ENCODE assay signal across 11 cellular contexts in the genomic region with DNA sequence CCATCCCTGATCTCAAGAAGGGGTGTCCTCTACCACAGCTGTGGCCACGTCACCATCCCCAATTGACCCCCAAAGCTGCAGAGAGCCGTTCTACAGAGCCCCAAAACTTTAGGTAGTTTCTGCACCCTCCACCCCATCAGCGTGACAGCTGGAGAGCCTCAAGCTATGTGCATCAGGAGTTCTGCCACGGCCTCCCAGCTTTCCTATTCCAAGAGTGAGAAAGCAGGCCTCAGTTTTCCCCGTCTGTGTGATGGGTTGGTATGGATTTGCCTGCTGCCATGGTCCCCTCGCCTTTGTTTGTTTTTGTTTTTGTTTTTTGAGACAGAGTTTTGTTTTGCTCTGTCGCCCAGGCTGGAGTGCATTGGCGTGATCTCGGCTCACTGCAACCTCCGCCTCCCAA. TPM values are rescaled to one million over a fixed set of nuclear protein-coding genes. Genes with fewer than 3 reads are reported as not detected.
DNase-seq lines count a peak whose midpoint lies in the region; ATAC-seq and TF ChIP-seq lines count a peak whose summit lies in the region.
"Had no signal": no experiment of that assay in that cellular context is flagged by ENCODE, and none has a peak within 500 bp of the region (broad histone marks: within the 10 kb centered on the region; RNA-seq: fewer than 3 reads in every experiment).

No MANE protein-coding gene starts in this region.

- TF ChIP-seq CTCF in left ventricle myocardium inferior (IDR thresholded peaks at IDR 0.05; ENCODE audit: borderline replicate concordance) (no peak), mammary epithelial cell (conservative IDR thresholded peaks at IDR 0.05 in 1 of 2, IDR thresholded peaks at IDR 0.05 in 1 of 2; ENCODE audit: extremely low read depth in 1 of 2, insufficient read depth in 1 of 2, low read depth in 1 of 2, low read length in 2 of 2) (no peak), vagina (IDR thresholded peaks at IDR 0.05) (no peak)

- peak overlapping the region; percentile 84 for H3K4me2 ChIP-seq in mammary epithelial cell (ENCODE audit: insufficient read depth, low read depth, low read length)

- no peaks in the 10 kb centered on the region for H4K20me1 ChIP-seq in mammary epithelial cell (ENCODE audit: insufficient read depth, low read length)

- dilution Hi-C loops in mammary epithelial cell (cut with HindIII; ENCODE audit: low sequenced_read_pairs) = no loop called here

- H3K36me3 ChIP-seq in left ventricle myocardium inferior (peaks cover 32% of the 10 kb centered on the region), mammary epithelial cell (ENCODE audit: insufficient read depth, low read length) (no peaks in the 10 kb centered on the region), muscle layer of duodenum (ENCODE audit: control insufficient read depth in 1 of 2, insufficient read depth in 2 of 2, low read length in 2 of 2) (peaks cover 8 to 24% of the 10 kb centered on the region in 2 donors), vagina (peaks cover 0 to 6% of the 10 kb centered on the region in 2 donors)

- DNase-seq in left ventricle myocardium inferior (no peak), cardiac septum (ENCODE audit: low spot score) (no peak), mammary epithelial cell (no peak), vagina (ENCODE audit: extremely low spot score in 2 of 2) (no peak), RKO (ENCODE audit: low spot score) (no peak)
- DNase-seq: activated CD4-positive, CD25-positive, alpha-beta regulatory T cell; DMS79 treated with DMSO at 0.1 percent for 48 hours had no signal

- peaks cover 27% of the 10 kb centered on the region for H3K79me2 ChIP-seq in mammary epithelial cell (ENCODE audit: insufficient read depth, low read length)

- no peak overlapping the region for H2AFZ ChIP-seq in mammary epithelial cell (ENCODE audit: low read depth, low read length)

- peak overlapping the region; percentile 98 for H3K27ac ChIP-seq in left ventricle myocardium inferior (replicated peaks)
- H3K27ac ChIP-seq in mammary epithelial cell (ENCODE audit: insufficient read depth, low read depth, low read length) = no peak overlapping the region
- peak overlapping the region; percentile 87 for H3K27ac ChIP-seq in muscle layer of duodenum (ENCODE audit: low read length)
- H3K27ac ChIP-seq in vagina = peak overlapping the region; percentile 93

- CTCF ChIA-PET in mammary epithelial cell (lab: Charles Lee; ENCODE audit: low non-redundant PET) = no interaction called here

- H3K4me1 ChIP-seq in left ventricle myocardium inferior = peaks cover 92% of the 10 kb centered on the region
- H3K4me1 ChIP-seq in mammary epithelial cell (ENCODE audit: insufficient read depth, low read length) = peaks cover 53% of the 10 kb centered on the region
- H3K4me1 ChIP-seq in muscle layer of duodenum (ENCODE audit: control insufficient read depth in 1 of 2, insufficient read depth in 2 of 2, low read length in 2 of 2) = peaks cover 29 to 43% of the 10 kb centered on the region in 2 donors
- H3K4me1 ChIP-seq in vagina = peaks cover 77% of the 10 kb centered on the region

- WGBS in mammary epithelial cell (ENCODE audit: low coverage, missing lambda C conversion rate) = 85% methylated on average over 7 of the region's 10 CpGs

- in situ Hi-C loops in mammary epithelial cell (cut with MboI; ENCODE audit: low sequenced_read_pairs in 2 of 2) = loop anchor here in 1 of 2 donors (25.0 kb wide), 1 partner anchor 163 kb away; no protein-coding TSS in a partner anchor

- peak overlapping the region; percentile 81 for H3K9ac ChIP-seq in mammary epithelial cell (ENCODE audit: insufficient read depth, low read length)

- peak overlapping the region; percentile 73 for H3K4me3 ChIP-seq in left ventricle myocardium inferior
- H3K4me3 ChIP-seq in mammary epithelial cell (replicated peaks in 1 of 3; ENCODE audit: insufficient read depth in 1 of 3, low read depth in 2 of 3, low read length in 3 of 3) = peak overlapping the region; percentile 71 to 75 (median 75)
- peak overlapping the region; percentile 82 to 94 for H3K4me3 ChIP-seq in muscle layer of duodenum (ENCODE audit: low read depth in 1 of 2, low read length in 2 of 2)
- peak overlapping the region; percentile 63 to 87 for H3K4me3 ChIP-seq in vagina

- ATAC-seq in HG03571 (IDR thresholded peaks at IDR 0.05; ENCODE audit: unreplicated experiment) = no peak
- no peak for ATAC-seq in HG03135 (IDR thresholded peaks at IDR 0.05; ENCODE audit: unreplicated experiment)

- no peaks in the 10 kb centered on the region for H3K9me3 ChIP-seq in left ventricle myocardium inferior (replicated peaks)
- H3K9me3 ChIP-seq in mammary epithelial cell (replicated peaks; ENCODE audit: insufficient read depth, low read length) = no peaks in the 10 kb centered on the region
- no peaks in the 10 kb centered on the region for H3K9me3 ChIP-seq in muscle layer of duodenum (ENCODE audit: control insufficient read depth in 1 of 2, low read length in 2 of 2)
- no peaks in the 10 kb centered on the region for H3K9me3 ChIP-seq in vagina

- H3K27me3 ChIP-seq in left ventricle myocardium inferior (ENCODE audit: low read depth) (no peaks in the 10 kb centered on the region), mammary epithelial cell (ENCODE audit: insufficient read depth, low read length) (no peaks in the 10 kb centered on the region), muscle layer of duodenum (ENCODE audit: low read depth, low read length) (no peaks in the 10 kb centered on the region), vagina (no peaks in the 10 kb centered on the region)

- no TSS peak for BruUV-seq in mammary epithelial cell (replicated peaks; lab: Mats Ljungman, UMichigan)

- intact Hi-C loops in left ventricle myocardium inferior (cut with micrococcal nuclease) (no loop called here), cardiac septum (cut with DNase I) (no loop called here), mammary epithelial cell (cut with micrococcal nuclease) (loop anchor here (2.0 kb wide), 1 partner anchor 21 kb away; no protein-coding TSS in a partner anchor), vagina (cut with DNase I) (no loop called here)

- TF ChIP-seq POLR2A in vagina (IDR thresholded peaks at IDR 0.05) = no peak

RNA-seq across cellular contexts. Expression of gene BCL3, which starts 1.5 kb away (rescaled TPM):
- total RNA-seq in left ventricle myocardium inferior = 15.0 TPM
- 41.5 TPM for total RNA-seq in cardiac septum
- 10 to 100 TPM in 1 of 2 donors, 1 to 10 TPM in 1; 3.7 to 23.4 TPM for total RNA-seq in mammary epithelial cell
- polyA plus RNA-seq in mammary epithelial cell = 4.1 TPM
- polyA minus RNA-seq in mammary epithelial cell = 12.2 TPM
- total RNA-seq in vagina = 86.9 TPM

RNA-seq across cellular contexts. Expression of gene CBLC, which starts 27.7 kb away (rescaled TPM):
- not detected for total RNA-seq in left ventricle myocardium inferior
- not detected for total RNA-seq in cardiac septum
- 10 to 100 TPM; 51.2 to 76.7 TPM for total RNA-seq in mammary epithelial cell
- 39.4 TPM for polyA plus RNA-seq in mammary epithelial cell
- 48.2 TPM for polyA minus RNA-seq in mammary epithelial cell
- total RNA-seq in vagina = 42.2 TPM
- total RNA-seq: M059J had no signal

RNA-seq across cellular contexts. Expression of gene CEACAM16, which starts 51.0 kb away (rescaled TPM):
- total RNA-seq in left ventricle myocardium inferior (not detected), cardiac septum (not detected), mammary epithelial cell (not detected), vagina (not detected)
- polyA plus RNA-seq in mammary epithelial cell = not detected
- not detected for polyA minus RNA-seq in mammary epithelial cell
- total RNA-seq: M059J had no signal

RNA-seq across cellular contexts. Expression of gene BCAM, which starts 58.9 kb away (rescaled TPM):
- 91.9 TPM for total RNA-seq in left ventricle myocardium inferior
- 86.8 TPM for total RNA-seq in cardiac septum
- 100 to 1,000 TPM; 114 to 120 TPM for total RNA-seq in mammary epithelial cell
- 45.1 TPM for polyA plus RNA-seq in mammary epithelial cell
- polyA minus RNA-seq in mammary epithelial cell = 51.0 TPM
- total RNA-seq in vagina = 57.2 TPM

Comparison
In these comparisons a context has a peak if more than half of its experiments do, and no peak if none do; other contexts are left out.
1. RNA of gene CBLC, which starts 27.7 kb away (total RNA-seq): 51.2 to 76.7 TPM in mammary epithelial cell and 42.2 TPM in vagina (single experiment); not detected in left ventricle myocardium inferior (single experiment) and not detected in cardiac septum (single experiment); every median in the first group is over 10 times any median in the second.
2. Peak in every context shown above with its lines, with median percentiles within 50 percentile points of each other: H3K4me3 ChIP-seq.